Comparison of ENCODE assay signal across 8 cellular contexts in genomic region chr9:131799177-131799823, GRCh38. TPM values are rescaled to one million over a fixed set of nuclear protein-coding genes. Genes with fewer than 3 reads are reported as not detected.
DNase-seq lines count a peak whose midpoint lies in the region; ATAC-seq and TF ChIP-seq lines count a peak whose summit lies in the region.

No MANE protein-coding gene starts in this region.

- H3K27ac Mint-ChIP-seq in stimulated activated effector memory CD8-positive, alpha-beta T cell treated with anti-CD3 and anti-CD28 coated beads, Interleukin-12 subunit alpha, Interleukin-12 subunit beta, amount 100 ng/mL, for 72 hours, result no peak overlapping the region

- no peaks in the 10 kb centered on the region; the same call in 1 of the 2 replicates for H3K27me3 ChIP-seq in H7 (ENCODE audit: control insufficient read depth, insufficient read depth, low read length)
- peaks cover 0 to 19% of the 10 kb centered on the region in 2 donors for H3K27me3 ChIP-seq in left lung

- no peaks in the 10 kb centered on the region for H3K4me1 Mint-ChIP-seq in stimulated activated effector memory CD8-positive, alpha-beta T cell treated with anti-CD3 and anti-CD28 coated beads, Interleukin-12 subunit alpha, Interleukin-12 subunit beta, amount 100 ng/mL, for 72 hours

- DNase-seq in H7 (peak; percentile 84), T follicular helper cell (ENCODE audit: low read depth) (peak; percentile 23), astrocyte of the spinal cord (ENCODE audit: low read depth, low spot score) (peak; percentile 16), left lung (peak in 1 of 2 donors; percentile 41), DMS153 (lab: John Stamatoyannopoulos, UW) (no peak)
- DNase-seq in stimulated activated effector memory CD8-positive, alpha-beta T cell treated with anti-CD3 and anti-CD28 coated beads, Interleukin-12 subunit alpha, Interleukin-12 subunit beta, amount 100 ng/mL, for 72 hours (ENCODE audit: low spot score in 2 of 2), result peak; percentile 42 to 72

- no peaks in the 10 kb centered on the region for H3K36me3 Mint-ChIP-seq in stimulated activated effector memory CD8-positive, alpha-beta T cell treated with anti-CD3 and anti-CD28 coated beads, Interleukin-12 subunit alpha, Interleukin-12 subunit beta, amount 100 ng/mL, for 72 hours

- no peaks in the 10 kb centered on the region for H3K4me1 ChIP-seq in left lung

- ATAC-seq in left lung (peak; percentile 81), GM18511 (IDR thresholded peaks at IDR 0.05; ENCODE audit: unreplicated experiment) (no peak), GM21619 (IDR thresholded peaks at IDR 0.05; ENCODE audit: unreplicated experiment) (no peak)
- peak; percentile 56 for ATAC-seq in stimulated activated effector memory CD8-positive, alpha-beta T cell treated with anti-CD3 and anti-CD28 coated beads, Interleukin-12 subunit alpha, Interleukin-12 subunit beta, amount 100 ng/mL, for 72 hours

- H3K4me3 ChIP-seq in H7 (ENCODE audit: insufficient read depth, low read depth, low read length), result no peak overlapping the region
- no peak overlapping the region for H3K4me3 ChIP-seq in astrocyte of the spinal cord (ENCODE audit: low read depth, low read length)
- no peak overlapping the region for H3K4me3 ChIP-seq in left lung

- H3K4me3 Mint-ChIP-seq in stimulated activated effector memory CD8-positive, alpha-beta T cell treated with anti-CD3 and anti-CD28 coated beads, Interleukin-12 subunit alpha, Interleukin-12 subunit beta, amount 100 ng/mL, for 72 hours, result no peak overlapping the region

- peaks cover 5% of the 10 kb centered on the region for H3K9me3 Mint-ChIP-seq in stimulated activated effector memory CD8-positive, alpha-beta T cell treated with anti-CD3 and anti-CD28 coated beads, Interleukin-12 subunit alpha, Interleukin-12 subunit beta, amount 100 ng/mL, for 72 hours

- no peaks in the 10 kb centered on the region for H3K9me3 ChIP-seq in left lung

- in situ Hi-C loops in astrocyte of the spinal cord (cut with HindIII; ENCODE audit: low sequenced_read_pairs), result loop anchor here (10.0 kb wide), 1 partner anchor 76 kb away; no protein-coding TSS in a partner anchor

- TF ChIP-seq CTCF in astrocyte of the spinal cord (IDR thresholded peaks at IDR 0.05; ENCODE audit: low read depth, low read length), result no peak
- TF ChIP-seq CTCF in left lung (IDR thresholded peaks at IDR 0.05), result no peak

- intact Hi-C loops in left lung (cut with DNase I), result no loop called here

- H3K27ac ChIP-seq in left lung, result no peak overlapping the region

- no peaks in the 10 kb centered on the region for H3K36me3 ChIP-seq in H7 (replicated peaks; ENCODE audit: control insufficient read depth, insufficient read depth, low read length)
- H3K36me3 ChIP-seq in left lung, result no peaks in the 10 kb centered on the region

RNA-seq across cellular contexts. Expression of gene RAPGEF1, which starts 59.4 kb away (rescaled TPM):
- total RNA-seq in H7 (2014; rRNA removed; shearing (Covaris generic)), result 47.1 and 49.6 TPM in 2 replicates
- 100 to 1,000 TPM in 1 of 2 donors, 10 to 100 TPM in 1; 73.7 to 112 TPM for total RNA-seq in left lung

Comparison
In these comparisons a context has a peak if more than half of its experiments do, and no peak if none do; other contexts are left out.
1. ATAC-seq: peak in left lung (single experiment) and stimulated activated effector memory CD8-positive, alpha-beta T cell treated with anti-CD3 and anti-CD28 coated beads, Interleukin-12 subunit alpha, Interleukin-12 subunit beta, amount 100 ng/mL, for 72 hours (single experiment); none in GM18511 (single experiment) and GM21619 (single experiment).